Comparison of ENCODE assay signal across 8 cellular contexts in the genomic region with DNA sequence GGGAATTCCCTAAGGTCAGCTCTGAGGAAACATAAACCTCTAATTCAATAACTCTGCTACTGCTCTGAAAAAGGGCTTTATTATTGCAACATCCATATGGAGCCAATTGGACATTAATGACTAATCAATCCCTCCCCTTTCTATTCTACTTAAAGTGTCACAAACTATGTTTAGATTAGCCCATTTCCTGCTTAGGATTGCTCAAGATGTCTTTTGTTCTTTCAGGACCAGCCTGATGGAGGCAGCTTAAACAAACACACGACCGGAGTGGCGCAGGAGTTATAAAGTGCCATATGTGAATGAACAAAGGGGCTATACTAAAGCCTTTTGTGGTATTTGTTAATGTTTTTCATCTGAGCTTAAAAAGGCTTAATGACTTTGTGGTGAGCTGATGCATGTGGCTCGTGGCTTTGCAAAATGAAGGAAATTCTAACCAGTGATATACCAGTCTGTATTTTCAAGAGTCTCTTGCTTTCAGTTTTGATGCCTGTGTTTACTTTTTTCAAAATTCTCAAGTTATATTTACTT.
DNase-seq lines count a peak whose midpoint lies in the region; ATAC-seq and TF ChIP-seq lines count a peak whose summit lies in the region.

No MANE protein-coding gene starts in this region.

- no peak overlapping the region for H3K27ac ChIP-seq in effector memory CD4-positive, alpha-beta T cell (ENCODE audit: insufficient read depth, low read length, poor library complexity, severe bottlenecking)

- CTCF ChIA-PET in activated naive CD4-positive, alpha-beta T cell treated with anti-CD3 and anti-CD28 coated beads for 36 hours (lab: Charles Lee), result interaction anchor here (0.8 kb wide), 1 partner anchor 9 kb away, joined by 3 read pairs; no protein-coding TSS in a partner anchor

- H3K36me3 ChIP-seq in effector memory CD4-positive, alpha-beta T cell (ENCODE audit: control insufficient read depth, insufficient read depth, low read length), result no peaks in the 10 kb centered on the region

- H3K36me3 Mint-ChIP-seq in activated naive CD4-positive, alpha-beta T cell treated with anti-CD3 and anti-CD28 coated beads for 36 hours (ENCODE audit: low read depth), result no peaks in the 10 kb centered on the region

- TF ChIP-seq POLR2A in NB4 (IDR thresholded peaks at IDR 0.05; ENCODE audit: extremely low read depth, insufficient read length), result no peak

- H3K4me1 Mint-ChIP-seq in activated naive CD4-positive, alpha-beta T cell treated with anti-CD3 and anti-CD28 coated beads for 36 hours (ENCODE audit: low read depth), result no peaks in the 10 kb centered on the region

- no peak for TF ChIP-seq CTCF in NB4 (IDR thresholded peaks at IDR 0.05; ENCODE audit: low read depth, low read length)

- no peak overlapping the region for H3K4me3 ChIP-seq in NB4 (ENCODE audit: low read depth, low read length)
- no peak overlapping the region for H3K4me3 ChIP-seq in effector memory CD4-positive, alpha-beta T cell (ENCODE audit: insufficient read depth, low read depth, low read length, poor library complexity, severe bottlenecking)

- no peak overlapping the region for H3K27ac Mint-ChIP-seq in activated naive CD4-positive, alpha-beta T cell treated with anti-CD3 and anti-CD28 coated beads for 36 hours

- H3K9me3 Mint-ChIP-seq in activated naive CD4-positive, alpha-beta T cell treated with anti-CD3 and anti-CD28 coated beads for 36 hours, result peaks cover 5% of the 10 kb centered on the region

- no peaks in the 10 kb centered on the region for H3K9me3 ChIP-seq in effector memory CD4-positive, alpha-beta T cell (ENCODE audit: control insufficient read depth, low read length)

- H3K4me1 ChIP-seq in effector memory CD4-positive, alpha-beta T cell (ENCODE audit: control insufficient read depth, insufficient read depth, low read length, poor library complexity, severe bottlenecking), result no peaks in the 10 kb centered on the region

- H3K27me3 Mint-ChIP-seq in activated naive CD4-positive, alpha-beta T cell treated with anti-CD3 and anti-CD28 coated beads for 36 hours (ENCODE audit: low read depth), result no peaks in the 10 kb centered on the region

- H3K27me3 ChIP-seq in effector memory CD4-positive, alpha-beta T cell (replicated peaks; ENCODE audit: control insufficient read depth, insufficient read depth, low read length, poor library complexity, severe bottlenecking), result no peaks in the 10 kb centered on the region

- intact Hi-C loops in activated naive CD4-positive, alpha-beta T cell treated with anti-CD3 and anti-CD28 coated beads for 36 hours (cut with micrococcal nuclease), result no loop called here

- no peak overlapping the region for H3K4me3 Mint-ChIP-seq in activated naive CD4-positive, alpha-beta T cell treated with anti-CD3 and anti-CD28 coated beads for 36 hours

- DNase-seq in DMS79 (lab: John Stamatoyannopoulos, UW) (peak; percentile 88), NB4 (ENCODE audit: low read depth) (peak; percentile 87), SKM-1 (lab: John Stamatoyannopoulos, UW; ENCODE audit: unreplicated experiment) (peak; percentile 8), kidney glomerular epithelial cell (lab: John Stamatoyannopoulos, UW) (peak; percentile 46)
- DNase-seq in activated naive CD4-positive, alpha-beta T cell treated with anti-CD3 and anti-CD28 coated beads for 36 hours, result no peak
- DNase-seq in effector memory CD4-positive, alpha-beta T cell, result no peak

- ATAC-seq in GM19397 (IDR thresholded peaks at IDR 0.05; ENCODE audit: unreplicated experiment) (no peak), GM21390 (IDR thresholded peaks at IDR 0.05; ENCODE audit: unreplicated experiment) (no peak)

Comparison
In these comparisons a context has a peak if more than half of its experiments do, and no peak if none do; other contexts are left out.
1. DNase-seq: peak in DMS79 (single experiment), NB4 (single experiment), SKM-1 (single experiment) and kidney glomerular epithelial cell (single experiment); none in activated naive CD4-positive, alpha-beta T cell treated with anti-CD3 and anti-CD28 coated beads for 36 hours (single experiment) and effector memory CD4-positive, alpha-beta T cell (0 of 3).